ENCODE assay signal across 1 cellular context in the genomic region with DNA sequence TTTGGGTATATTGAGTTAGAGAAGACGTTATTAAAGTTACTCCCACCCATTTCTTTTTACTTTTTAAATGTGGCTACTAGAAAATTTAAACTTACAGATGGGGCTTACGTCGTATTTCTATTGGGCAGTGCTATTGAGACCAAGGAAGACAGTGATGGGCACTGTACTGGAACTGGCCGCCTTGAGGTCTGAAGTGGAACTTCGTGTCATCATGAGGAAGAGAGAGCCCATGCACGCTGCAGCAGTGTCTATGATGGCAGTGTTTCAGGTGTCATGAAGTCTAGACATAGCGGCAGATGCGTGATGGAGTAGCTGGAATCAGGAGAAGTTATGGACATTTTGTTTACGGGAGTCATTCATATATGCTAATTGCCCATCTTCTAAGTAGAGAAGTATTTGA.
TF ChIP-seq lines count a peak whose summit lies in the region.

No MANE protein-coding gene starts in this region.

TF ChIP-seq in SK-N-SH, 30 proteins besides CTCF, POLR2A, EP300 and RAD21 (continued from another document):
- TF ChIP-seq, protein P1, sequence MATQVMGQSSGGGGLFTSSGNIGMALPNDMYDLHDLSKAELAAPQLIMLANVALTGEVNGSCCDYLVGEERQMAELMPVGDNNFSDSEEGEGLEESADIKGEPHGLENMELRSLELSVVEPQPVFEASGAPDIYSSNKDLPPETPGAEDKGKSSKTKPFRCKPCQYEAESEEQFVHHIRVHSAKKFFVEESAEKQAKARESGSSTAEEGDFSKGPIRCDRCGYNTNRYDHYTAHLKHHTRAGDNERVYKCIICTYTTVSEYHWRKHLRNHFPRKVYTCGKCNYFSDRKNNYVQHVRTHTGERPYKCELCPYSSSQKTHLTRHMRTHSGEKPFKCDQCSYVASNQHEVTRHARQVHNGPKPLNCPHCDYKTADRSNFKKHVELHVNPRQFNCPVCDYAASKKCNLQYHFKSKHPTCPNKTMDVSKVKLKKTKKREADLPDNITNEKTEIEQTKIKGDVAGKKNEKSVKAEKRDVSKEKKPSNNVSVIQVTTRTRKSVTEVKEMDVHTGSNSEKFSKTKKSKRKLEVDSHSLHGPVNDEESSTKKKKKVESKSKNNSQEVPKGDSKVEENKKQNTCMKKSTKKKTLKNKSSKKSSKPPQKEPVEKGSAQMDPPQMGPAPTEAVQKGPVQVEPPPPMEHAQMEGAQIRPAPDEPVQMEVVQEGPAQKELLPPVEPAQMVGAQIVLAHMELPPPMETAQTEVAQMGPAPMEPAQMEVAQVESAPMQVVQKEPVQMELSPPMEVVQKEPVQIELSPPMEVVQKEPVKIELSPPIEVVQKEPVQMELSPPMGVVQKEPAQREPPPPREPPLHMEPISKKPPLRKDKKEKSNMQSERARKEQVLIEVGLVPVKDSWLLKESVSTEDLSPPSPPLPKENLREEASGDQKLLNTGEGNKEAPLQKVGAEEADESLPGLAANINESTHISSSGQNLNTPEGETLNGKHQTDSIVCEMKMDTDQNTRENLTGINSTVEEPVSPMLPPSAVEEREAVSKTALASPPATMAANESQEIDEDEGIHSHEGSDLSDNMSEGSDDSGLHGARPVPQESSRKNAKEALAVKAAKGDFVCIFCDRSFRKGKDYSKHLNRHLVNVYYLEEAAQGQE (IDR thresholded peaks at IDR 0.05; ENCODE audit: low read depth, low read length), result no peak
- TF ChIP-seq SIN3A (IDR thresholded peaks at IDR 0.05; ENCODE audit: borderline replicate concordance, low read depth, low read length) (no peak), TEAD4 (IDR thresholded peaks at IDR 0.05; ENCODE audit: borderline replicate concordance, insufficient read depth) (no peak), GATA2 (CRISPR knock-in tag; IDR thresholded peaks at IDR 0.05) (no peak), RCOR1 (IDR thresholded peaks at IDR 0.05; ENCODE audit: low read length) (no peak), MEF2A (IDR thresholded peaks at IDR 0.05; ENCODE audit: borderline replicate concordance, low read depth) (no peak), RFX5 (IDR thresholded peaks at IDR 0.05; ENCODE audit: low read length) (no peak), CHD2 (IDR thresholded peaks at IDR 0.05; ENCODE audit: low read length, partially characterized antibody) (no peak), NFIC (IDR thresholded peaks at IDR 0.05; ENCODE audit: borderline replicate concordance) (no peak)
- TF ChIP-seq, protein P2, sequence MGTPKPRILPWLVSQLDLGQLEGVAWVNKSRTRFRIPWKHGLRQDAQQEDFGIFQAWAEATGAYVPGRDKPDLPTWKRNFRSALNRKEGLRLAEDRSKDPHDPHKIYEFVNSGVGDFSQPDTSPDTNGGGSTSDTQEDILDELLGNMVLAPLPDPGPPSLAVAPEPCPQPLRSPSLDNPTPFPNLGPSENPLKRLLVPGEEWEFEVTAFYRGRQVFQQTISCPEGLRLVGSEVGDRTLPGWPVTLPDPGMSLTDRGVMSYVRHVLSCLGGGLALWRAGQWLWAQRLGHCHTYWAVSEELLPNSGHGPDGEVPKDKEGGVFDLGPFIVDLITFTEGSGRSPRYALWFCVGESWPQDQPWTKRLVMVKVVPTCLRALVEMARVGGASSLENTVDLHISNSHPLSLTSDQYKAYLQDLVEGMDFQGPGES (IDR thresholded peaks at IDR 0.05; ENCODE audit: low read depth, low read length), result no peak
- TF ChIP-seq, protein P3, sequence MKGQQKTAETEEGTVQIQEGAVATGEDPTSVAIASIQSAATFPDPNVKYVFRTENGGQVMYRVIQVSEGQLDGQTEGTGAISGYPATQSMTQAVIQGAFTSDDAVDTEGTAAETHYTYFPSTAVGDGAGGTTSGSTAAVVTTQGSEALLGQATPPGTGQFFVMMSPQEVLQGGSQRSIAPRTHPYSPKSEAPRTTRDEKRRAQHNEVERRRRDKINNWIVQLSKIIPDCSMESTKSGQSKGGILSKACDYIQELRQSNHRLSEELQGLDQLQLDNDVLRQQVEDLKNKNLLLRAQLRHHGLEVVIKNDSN (IDR thresholded peaks at IDR 0.05; ENCODE audit: borderline replicate concordance, low read depth), result no peak
